1 cellular context compared by ENCODE assay signal in genomic region chrX:129525162-129525561, GRCh38.
TF ChIP-seq lines count a peak whose summit lies in the region.

No MANE protein-coding gene starts in this region.

TF ChIP-seq in HepG2, 621 proteins besides CTCF, POLR2A, EP300 and RAD21 (continued from another document and continues in another):
- TF ChIP-seq GMEB2 (CRISPR knock-in tag; IDR thresholded peaks at IDR 0.05; ENCODE audit: low read depth) (no peak), MTF1 (CRISPR knock-in tag; IDR thresholded peaks at IDR 0.05) (no peak), ZNF230 (CRISPR knock-in tag; IDR thresholded peaks at IDR 0.05) (no peak), SCMH1 (CRISPR knock-in tag; IDR thresholded peaks at IDR 0.05; ENCODE audit: borderline replicate concordance) (no peak), KDM6A (CRISPR knock-in tag; IDR thresholded peaks at IDR 0.05; ENCODE audit: low read depth) (peak; percentile 79; the same call in 1 of the 2 replicates), PRDM15 (CRISPR knock-in tag; IDR thresholded peaks at IDR 0.05) (no peak), NR0B2 (CRISPR knock-in tag; IDR thresholded peaks at IDR 0.05) (no peak), ZNF558 (CRISPR knock-in tag; IDR thresholded peaks at IDR 0.05; ENCODE audit: borderline replicate concordance) (0 out of 2 replicates have a peak, but pooled peaks have one; percentile 28), SNAPC4 (CRISPR knock-in tag; IDR thresholded peaks at IDR 0.05) (no peak), DPF2 (CRISPR knock-in tag; IDR thresholded peaks at IDR 0.05; ENCODE audit: borderline replicate concordance, low read depth) (peak; percentile 92), STAT6 (CRISPR knock-in tag; IDR thresholded peaks at IDR 0.05; ENCODE audit: borderline replicate concordance) (no peak), YEATS4 (CRISPR knock-in tag; IDR thresholded peaks at IDR 0.05; ENCODE audit: borderline replicate concordance) (no peak), ZBTB3 (CRISPR knock-in tag; IDR thresholded peaks at IDR 0.05; ENCODE audit: borderline replicate concordance, low read depth) (no peak), SRSF4 (IDR thresholded peaks at IDR 0.05; ENCODE audit: low read depth, low read length, poor library complexity, severe bottlenecking) (no peak), RERE (CRISPR knock-in tag; IDR thresholded peaks at IDR 0.05; ENCODE audit: low read depth) (peak; percentile 94), PPARG (CRISPR knock-in tag; conservative IDR thresholded peaks at IDR 0.05) (peak; percentile 84), HDAC1 (CRISPR knock-in tag; IDR thresholded peaks at IDR 0.05) (0 out of 2 replicates have a peak, but pooled peaks have one; percentile 49), U2AF1 (optimal IDR thresholded peaks at IDR 0.05; ENCODE audit: low read depth, low read length) (no peak), ZFP1 (CRISPR knock-in tag; IDR thresholded peaks at IDR 0.05) (peak; percentile 60; the same call in 1 of the 2 replicates), PRDM4 (CRISPR knock-in tag; IDR thresholded peaks at IDR 0.05; ENCODE audit: borderline replicate concordance) (no peak), LRRFIP1 (CRISPR knock-in tag; conservative IDR thresholded peaks at IDR 0.05) (no peak), HNF4G (IDR thresholded peaks at IDR 0.05; ENCODE audit: borderline replicate concordance, low read depth, low read length) (peak; percentile 84), HNF4G (CRISPR knock-in tag; IDR thresholded peaks at IDR 0.05; ENCODE audit: borderline replicate concordance, low read depth) (peak; percentile 37; the same call in 1 of the 2 replicates)
